In the genomic region with DNA sequence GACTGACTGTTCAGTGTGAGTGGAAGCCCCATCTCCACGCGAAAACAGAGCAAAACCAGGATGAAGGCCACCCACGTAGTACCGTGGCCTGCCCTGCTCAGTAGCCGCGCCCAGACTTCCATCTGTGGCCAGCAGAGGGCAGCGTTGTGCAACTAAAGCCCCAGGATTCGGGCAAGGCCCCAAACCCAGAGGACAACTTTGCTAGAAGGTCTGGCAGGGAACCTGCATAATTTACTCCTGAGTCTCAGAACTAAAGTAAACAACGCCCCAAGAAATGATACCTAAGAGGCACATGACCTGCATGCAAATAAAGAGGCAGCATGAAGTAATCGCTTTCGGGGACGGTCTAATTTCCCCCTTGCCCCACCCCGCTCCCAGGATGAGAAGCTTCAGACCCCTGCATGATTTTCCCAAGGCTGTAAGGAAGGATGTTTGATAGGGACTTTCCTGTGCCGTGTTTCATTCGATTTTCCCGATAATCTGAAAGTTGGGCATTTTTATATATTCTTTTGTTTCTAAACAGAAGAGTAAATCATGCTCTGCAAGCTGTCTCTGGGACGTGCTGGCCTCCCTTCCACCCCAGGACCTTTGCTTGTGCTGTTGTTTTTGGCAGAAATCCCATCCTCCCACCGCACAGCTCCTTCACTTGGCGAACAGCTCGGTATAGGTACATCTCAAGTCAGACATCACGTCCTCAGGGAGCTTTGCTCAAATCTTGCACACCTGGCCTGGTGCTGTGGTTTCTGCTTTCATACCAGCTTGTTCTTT, we compare ENCODE assay signal across 8 cellular contexts. TPM values are rescaled to one million over a fixed set of nuclear protein-coding genes. Genes with fewer than 3 reads are reported as not detected.
DNase-seq lines count a peak whose midpoint lies in the region; ATAC-seq and TF ChIP-seq lines count a peak whose summit lies in the region.

No MANE protein-coding gene starts in this region.

- ATAC-seq in GM19324 (IDR thresholded peaks at IDR 0.05; ENCODE audit: low FRiP score, unreplicated experiment) (peak; percentile 76), SK-N-SH treated with all-trans-retinoic acid at 6 μM for 48 hours (peak; percentile 97), Right ventricle myocardium superior (ENCODE audit: poor library complexity) (peak; percentile 96)

- peak in 13 of 14 donors; percentile 8 to 84 (median 69) for DNase-seq in C1 segment of cervical spinal cord (lab: John Stamatoyannopoulos, UW)
- peak; percentile 78 for DNase-seq in KBM-7
- peak; percentile 79 for DNase-seq in activated naive CD4-positive, alpha-beta T cell treated with anti-CD3 and anti-CD28 coated beads, Interleukin-2, amount 50 U/mL, for 16 hours
- peak; percentile 90 for DNase-seq in Right ventricle myocardium superior
- peak; percentile 95 for DNase-seq in posterior vena cava (ENCODE audit: low spot score)
- DNase-seq in ureter (ENCODE audit: low spot score): peak; percentile 88

- intact Hi-C loops in Right ventricle myocardium superior (cut with DNase I): loop anchor here (10.0 kb wide), 2 partner anchors 238 to 658 kb away; no protein-coding TSS in a partner anchor
- intact Hi-C loops in posterior vena cava (cut with DNase I): loop anchor here (5.0 kb wide), 3 partner anchors 51 to 236 kb away; no protein-coding TSS in a partner anchor

- in situ Hi-C loops in KBM-7 (cut with MboI; ENCODE audit: low pct_unique_long_range_greater_than_20kb, low sequenced_read_pairs): no loop called here

TF ChIP-seq in SK-N-SH treated with all-trans-retinoic acid at 6 μM for 48 hours, 23 proteins besides CTCF, POLR2A, EP300 and RAD21:
- no peak for TF ChIP-seq SNAI2 (CRISPR knock-in tag; IDR thresholded peaks at IDR 0.05)
- no peak for TF ChIP-seq TCF4 (CRISPR knock-in tag; IDR thresholded peaks at IDR 0.05; ENCODE audit: borderline replicate concordance)
- TF ChIP-seq, protein P1, sequence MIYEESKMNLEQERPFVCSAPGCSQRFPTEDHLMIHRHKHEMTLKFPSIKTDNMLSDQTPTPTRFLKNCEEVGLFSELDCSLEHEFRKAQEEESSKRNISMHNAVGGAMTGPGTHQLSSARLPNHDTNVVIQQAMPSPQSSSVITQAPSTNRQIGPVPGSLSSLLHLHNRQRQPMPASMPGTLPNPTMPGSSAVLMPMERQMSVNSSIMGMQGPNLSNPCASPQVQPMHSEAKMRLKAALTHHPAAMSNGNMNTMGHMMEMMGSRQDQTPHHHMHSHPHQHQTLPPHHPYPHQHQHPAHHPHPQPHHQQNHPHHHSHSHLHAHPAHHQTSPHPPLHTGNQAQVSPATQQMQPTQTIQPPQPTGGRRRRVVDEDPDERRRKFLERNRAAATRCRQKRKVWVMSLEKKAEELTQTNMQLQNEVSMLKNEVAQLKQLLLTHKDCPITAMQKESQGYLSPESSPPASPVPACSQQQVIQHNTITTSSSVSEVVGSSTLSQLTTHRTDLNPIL (CRISPR knock-in tag; IDR thresholded peaks at IDR 0.05; ENCODE audit: low read depth): no peak
- TF ChIP-seq ZNF8 (CRISPR knock-in tag; IDR thresholded peaks at IDR 0.05): no peak
- no peak for TF ChIP-seq ZFP3 (CRISPR knock-in tag; IDR thresholded peaks at IDR 0.05)
- TF ChIP-seq CSDC2 (CRISPR knock-in tag; IDR thresholded peaks at IDR 0.05): no peak
- no peak for TF ChIP-seq OSR1 (CRISPR knock-in tag; IDR thresholded peaks at IDR 0.05)
- no peak for TF ChIP-seq ZFP30 (CRISPR knock-in tag; IDR thresholded peaks at IDR 0.05)
- no peak for TF ChIP-seq ARNTL (CRISPR knock-in tag; IDR thresholded peaks at IDR 0.05; ENCODE audit: borderline replicate concordance, low read depth)
- TF ChIP-seq TOX (CRISPR knock-in tag; IDR thresholded peaks at IDR 0.05; ENCODE audit: borderline replicate concordance): no peak
- TF ChIP-seq PPARA (CRISPR knock-in tag; IDR thresholded peaks at IDR 0.05; ENCODE audit: borderline replicate concordance): no peak
- TF ChIP-seq, protein P2, sequence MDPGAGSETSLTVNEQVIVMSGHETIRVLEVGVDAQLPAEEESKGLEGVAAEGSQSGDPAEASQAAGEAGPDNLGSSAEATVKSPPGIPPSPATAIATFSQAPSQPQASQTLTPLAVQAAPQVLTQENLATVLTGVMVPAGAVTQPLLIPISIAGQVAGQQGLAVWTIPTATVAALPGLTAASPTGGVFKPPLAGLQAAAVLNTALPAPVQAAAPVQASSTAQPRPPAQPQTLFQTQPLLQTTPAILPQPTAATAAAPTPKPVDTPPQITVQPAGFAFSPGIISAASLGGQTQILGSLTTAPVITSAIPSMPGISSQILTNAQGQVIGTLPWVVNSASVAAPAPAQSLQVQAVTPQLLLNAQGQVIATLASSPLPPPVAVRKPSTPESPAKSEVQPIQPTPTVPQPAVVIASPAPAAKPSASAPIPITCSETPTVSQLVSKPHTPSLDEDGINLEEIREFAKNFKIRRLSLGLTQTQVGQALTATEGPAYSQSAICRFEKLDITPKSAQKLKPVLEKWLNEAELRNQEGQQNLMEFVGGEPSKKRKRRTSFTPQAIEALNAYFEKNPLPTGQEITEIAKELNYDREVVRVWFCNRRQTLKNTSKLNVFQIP (CRISPR knock-in tag; IDR thresholded peaks at IDR 0.05; ENCODE audit: borderline replicate concordance, low read depth): no peak
- no peak for TF ChIP-seq RARB (CRISPR knock-in tag; IDR thresholded peaks at IDR 0.05)
- TF ChIP-seq, protein P3, sequence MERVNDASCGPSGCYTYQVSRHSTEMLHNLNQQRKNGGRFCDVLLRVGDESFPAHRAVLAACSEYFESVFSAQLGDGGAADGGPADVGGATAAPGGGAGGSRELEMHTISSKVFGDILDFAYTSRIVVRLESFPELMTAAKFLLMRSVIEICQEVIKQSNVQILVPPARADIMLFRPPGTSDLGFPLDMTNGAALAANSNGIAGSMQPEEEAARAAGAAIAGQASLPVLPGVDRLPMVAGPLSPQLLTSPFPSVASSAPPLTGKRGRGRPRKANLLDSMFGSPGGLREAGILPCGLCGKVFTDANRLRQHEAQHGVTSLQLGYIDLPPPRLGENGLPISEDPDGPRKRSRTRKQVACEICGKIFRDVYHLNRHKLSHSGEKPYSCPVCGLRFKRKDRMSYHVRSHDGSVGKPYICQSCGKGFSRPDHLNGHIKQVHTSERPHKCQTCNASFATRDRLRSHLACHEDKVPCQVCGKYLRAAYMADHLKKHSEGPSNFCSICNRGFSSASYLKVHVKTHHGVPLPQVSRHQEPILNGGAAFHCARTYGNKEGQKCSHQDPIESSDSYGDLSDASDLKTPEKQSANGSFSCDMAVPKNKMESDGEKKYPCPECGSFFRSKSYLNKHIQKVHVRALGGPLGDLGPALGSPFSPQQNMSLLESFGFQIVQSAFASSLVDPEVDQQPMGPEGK (CRISPR knock-in tag; IDR thresholded peaks at IDR 0.05; ENCODE audit: borderline replicate concordance): no peak
- TF ChIP-seq ZNF70 (CRISPR knock-in tag; IDR thresholded peaks at IDR 0.05): no peak
- no peak for TF ChIP-seq ZNF565 (CRISPR knock-in tag; conservative IDR thresholded peaks at IDR 0.05; ENCODE audit: low read depth)
- no peak for TF ChIP-seq BACH2 (CRISPR knock-in tag; IDR thresholded peaks at IDR 0.05; ENCODE audit: borderline replicate concordance)
- TF ChIP-seq ESRRG (CRISPR knock-in tag; IDR thresholded peaks at IDR 0.05): no peak

RNA-seq across cellular contexts. Expression of a gene that starts 18.6 kb away (rescaled TPM):
- total RNA-seq in Right ventricle myocardium superior: 175 TPM
- 10 to 100 TPM; 68.8 to 81.1 TPM for total RNA-seq in posterior vena cava
- total RNA-seq in ureter: 111 TPM

Comparison
In these comparisons a context has a peak if more than half of its experiments do, and no peak if none do; other contexts are left out.
1. Peak in every context shown above with its lines: DNase-seq and ATAC-seq.